In genomic region chr17:29180788-29181160, GRCh38 we compare ENCODE assay signal across 10 cellular contexts. TPM values are rescaled to one million over a fixed set of nuclear protein-coding genes. Genes with fewer than 3 reads are reported as not detected.
A peak's percentile ranks its signal among the peaks of the same experiment; 100 is the strongest.
DNase-seq lines count a peak whose midpoint lies in the region; ATAC-seq, FAIRE-seq and TF ChIP-seq lines count a peak whose summit lies in the region.
"Had no signal": no experiment of that assay in that cellular context is flagged by ENCODE, and none has a peak within 500 bp of the region (broad histone marks: within the 10 kb centered on the region; RNA-seq: fewer than 3 reads in every experiment).

No MANE protein-coding gene starts in this region.

- TF ChIP-seq CTCF in AG10803 (conservative IDR thresholded peaks at IDR 0.05; ENCODE audit: low read length): no peak
- no peak for TF ChIP-seq CTCF in NB4 (IDR thresholded peaks at IDR 0.05; ENCODE audit: low read depth, low read length)
- no peak for TF ChIP-seq CTCF in nephron progenitor cell (IDR thresholded peaks at IDR 0.05)

- no peak for FAIRE-seq in GM12891 (lab: Jason Lieb, UNC)
- FAIRE-seq: endometrium had no signal

- no peaks in the 10 kb centered on the region for H3K27me3 Mint-ChIP-seq in effector memory CD8-positive, alpha-beta T cell
- H3K27me3 Mint-ChIP-seq in nephron progenitor cell (ENCODE audit: low read depth, poor library complexity): peaks cover 29% of the 10 kb centered on the region

- peaks cover 6% of the 10 kb centered on the region for H3K36me3 Mint-ChIP-seq in effector memory CD8-positive, alpha-beta T cell (ENCODE audit: insufficient read depth)
- no peaks in the 10 kb centered on the region for H3K36me3 Mint-ChIP-seq in nephron progenitor cell (ENCODE audit: low read depth)

- peak overlapping the region; percentile 43 to 50 for H3K4me3 Mint-ChIP-seq in effector memory CD8-positive, alpha-beta T cell
- peak overlapping the region; percentile 72 for H3K4me3 Mint-ChIP-seq in nephron progenitor cell

- H3K4me1 Mint-ChIP-seq in effector memory CD8-positive, alpha-beta T cell (ENCODE audit: low read depth in 2 of 2): peaks cover 28 to 29% of the 10 kb centered on the region in 2 donors
- H3K4me1 Mint-ChIP-seq in nephron progenitor cell: peaks cover 40% of the 10 kb centered on the region

- H3K4me3 ChIP-seq in AG10803 (ENCODE audit: low read length) (peak overlapping the region; percentile 63), NB4 (ENCODE audit: low read depth, low read length) (peak overlapping the region; percentile 34)

- no peaks in the 10 kb centered on the region for H3K9me3 Mint-ChIP-seq in effector memory CD8-positive, alpha-beta T cell
- peaks cover 15% of the 10 kb centered on the region for H3K9me3 Mint-ChIP-seq in nephron progenitor cell

- no peak for ATAC-seq in effector memory CD8-positive, alpha-beta T cell (replicated peaks)

- H3K27ac Mint-ChIP-seq in effector memory CD8-positive, alpha-beta T cell: no peak overlapping the region
- no peak overlapping the region for H3K27ac Mint-ChIP-seq in nephron progenitor cell

- TF ChIP-seq POLR2A in NB4 (IDR thresholded peaks at IDR 0.05; ENCODE audit: extremely low read depth, insufficient read length) (no peak), GM12891 (IDR thresholded peaks at IDR 0.05; ENCODE audit: low read depth, low read length) (no peak)

- no peak for DNase-seq in AG10803 (ENCODE audit: low read depth)
- no peak for DNase-seq in NB4 (ENCODE audit: low read depth)
- DNase-seq in effector memory CD8-positive, alpha-beta T cell: no peak
- DNase-seq in nephron progenitor cell: no peak
- no peak for DNase-seq in T-helper 1 cell
- DNase-seq in stimulated activated naive CD4-positive, alpha-beta T cell (lab: John Stamatoyannopoulos, UW): no peak
- DNase-seq in anterior cingulate cortex (lab: John Stamatoyannopoulos, UW): no peak
- no peak for DNase-seq in GM12891 (ENCODE audit: insufficient read length, low spot score)
- DNase-seq: NCI-H1417 treated with DMSO at 0.1 percent for 48 hours had no signal

TF ChIP-seq in GM12891, 5 proteins besides CTCF, POLR2A, EP300 and RAD21:
- no peak for TF ChIP-seq PAX5 (IDR thresholded peaks at IDR 0.05; ENCODE audit: insufficient read depth, low read length, severe bottlenecking)
- TF ChIP-seq POLR2AphosphoS5 (IDR thresholded peaks at IDR 0.05; ENCODE audit: low read depth, low read length): no peak
- TF ChIP-seq TAF1 (IDR thresholded peaks at IDR 0.05; ENCODE audit: low read depth, low read length): no peak
- no peak for TF ChIP-seq SPI1 (IDR thresholded peaks at IDR 0.05; ENCODE audit: low read depth, low read length)
- TF ChIP-seq POU2F2 (IDR thresholded peaks at IDR 0.05; ENCODE audit: low read depth, low read length): no peak

RNA-seq across cellular contexts. Expression of gene MYO18A, which starts 0.6 kb away (rescaled TPM):
- polyA plus RNA-seq in GM12891 (2012; ENCODE audit: low read depth, missing spikeins): 25.5 TPM
